Comparison of ENCODE assay signal across 1 cellular context in the genomic region with DNA sequence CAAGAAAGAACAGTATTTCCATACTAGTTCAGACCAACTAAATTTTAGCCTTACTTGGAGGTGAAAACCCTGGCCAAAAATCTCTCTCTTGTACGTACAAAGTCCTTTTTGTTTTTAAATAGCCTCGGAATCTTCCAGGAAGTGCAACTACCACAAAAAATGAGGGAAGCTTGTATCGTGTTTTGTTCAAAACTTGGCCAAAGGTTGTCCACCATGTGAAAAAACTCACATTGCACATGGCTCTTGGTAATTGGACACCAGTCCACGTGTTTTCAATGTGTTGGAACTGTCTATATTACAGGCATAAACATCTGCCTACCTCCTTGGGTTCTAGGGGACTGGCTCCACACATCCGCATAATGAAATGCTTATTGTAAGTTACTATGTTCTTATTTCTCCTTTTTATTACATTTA.
TF ChIP-seq lines count a peak whose summit lies in the region.

No MANE protein-coding gene starts in this region.

TF ChIP-seq in HepG2, 621 proteins besides CTCF, POLR2A, EP300 and RAD21 (continued from another document and continues in another):
- TF ChIP-seq ZNF331 (CRISPR knock-in tag; IDR thresholded peaks at IDR 0.05) (no peak), RXRA (CRISPR knock-in tag; IDR thresholded peaks at IDR 0.05) (no peak), FOSL2 (CRISPR knock-in tag; IDR thresholded peaks at IDR 0.05) (no peak), ZMYM2 (CRISPR knock-in tag; IDR thresholded peaks at IDR 0.05) (no peak), ETV5 (CRISPR knock-in tag; IDR thresholded peaks at IDR 0.05; ENCODE audit: borderline replicate concordance) (no peak), NR2F6 (IDR thresholded peaks at IDR 0.05) (no peak), NR2F6 (CRISPR knock-in tag; IDR thresholded peaks at IDR 0.05) (no peak), SUZ12 (IDR thresholded peaks at IDR 0.05; ENCODE audit: low read depth, low read length) (no peak), ZNF317 (CRISPR knock-in tag; IDR thresholded peaks at IDR 0.05) (no peak), ZBTB3 (CRISPR knock-in tag; IDR thresholded peaks at IDR 0.05; ENCODE audit: borderline replicate concordance, low read depth) (no peak), TEAD2 (CRISPR knock-in tag; IDR thresholded peaks at IDR 0.05) (no peak), TP53 (CRISPR knock-in tag; conservative IDR thresholded peaks at IDR 0.05) (no peak), AGO1 (IDR thresholded peaks at IDR 0.05; ENCODE audit: low read depth, low read length, poor library complexity, severe bottlenecking) (no peak), ZNF124 (CRISPR knock-in tag; IDR thresholded peaks at IDR 0.05) (no peak), ZFX (CRISPR knock-in tag; IDR thresholded peaks at IDR 0.05; ENCODE audit: low read depth) (no peak), NONO (IDR thresholded peaks at IDR 0.05) (no peak), NONO (CRISPR knock-in tag; conservative IDR thresholded peaks at IDR 0.05) (no peak), NPAS2 (CRISPR knock-in tag; IDR thresholded peaks at IDR 0.05; ENCODE audit: borderline replicate concordance) (no peak), RBFOX2 (IDR thresholded peaks at IDR 0.05; ENCODE audit: low read depth, low read length) (no peak), SETDB1 (CRISPR knock-in tag; IDR thresholded peaks at IDR 0.05; ENCODE audit: borderline replicate concordance) (0 out of 2 replicates have a peak, but pooled peaks have one; percentile 26), ZNF558 (CRISPR knock-in tag; IDR thresholded peaks at IDR 0.05; ENCODE audit: borderline replicate concordance) (peak; percentile 56; the same call in 1 of the 2 replicates), ZNF746 (CRISPR knock-in tag; IDR thresholded peaks at IDR 0.05) (no peak), KLF15 (CRISPR knock-in tag; IDR thresholded peaks at IDR 0.05; ENCODE audit: borderline replicate concordance) (no peak), TARDBP (CRISPR knock-in tag; IDR thresholded peaks at IDR 0.05) (no peak), ZNF552 (CRISPR knock-in tag; IDR thresholded peaks at IDR 0.05; ENCODE audit: borderline replicate concordance) (no peak), MAF1 (CRISPR knock-in tag; IDR thresholded peaks at IDR 0.05; ENCODE audit: borderline replicate concordance) (no peak), NFE2L1 (CRISPR knock-in tag; IDR thresholded peaks at IDR 0.05; ENCODE audit: borderline replicate concordance) (no peak), ZNF766 (CRISPR knock-in tag; IDR thresholded peaks at IDR 0.05; ENCODE audit: borderline replicate concordance) (no peak), GATAD1 (CRISPR knock-in tag; IDR thresholded peaks at IDR 0.05) (no peak)
- TF ChIP-seq, protein P1, sequence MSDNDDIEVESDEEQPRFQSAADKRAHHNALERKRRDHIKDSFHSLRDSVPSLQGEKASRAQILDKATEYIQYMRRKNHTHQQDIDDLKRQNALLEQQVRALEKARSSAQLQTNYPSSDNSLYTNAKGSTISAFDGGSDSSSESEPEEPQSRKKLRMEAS (IDR thresholded peaks at IDR 0.05), result peak; percentile 94
- TF ChIP-seq, protein P2, sequence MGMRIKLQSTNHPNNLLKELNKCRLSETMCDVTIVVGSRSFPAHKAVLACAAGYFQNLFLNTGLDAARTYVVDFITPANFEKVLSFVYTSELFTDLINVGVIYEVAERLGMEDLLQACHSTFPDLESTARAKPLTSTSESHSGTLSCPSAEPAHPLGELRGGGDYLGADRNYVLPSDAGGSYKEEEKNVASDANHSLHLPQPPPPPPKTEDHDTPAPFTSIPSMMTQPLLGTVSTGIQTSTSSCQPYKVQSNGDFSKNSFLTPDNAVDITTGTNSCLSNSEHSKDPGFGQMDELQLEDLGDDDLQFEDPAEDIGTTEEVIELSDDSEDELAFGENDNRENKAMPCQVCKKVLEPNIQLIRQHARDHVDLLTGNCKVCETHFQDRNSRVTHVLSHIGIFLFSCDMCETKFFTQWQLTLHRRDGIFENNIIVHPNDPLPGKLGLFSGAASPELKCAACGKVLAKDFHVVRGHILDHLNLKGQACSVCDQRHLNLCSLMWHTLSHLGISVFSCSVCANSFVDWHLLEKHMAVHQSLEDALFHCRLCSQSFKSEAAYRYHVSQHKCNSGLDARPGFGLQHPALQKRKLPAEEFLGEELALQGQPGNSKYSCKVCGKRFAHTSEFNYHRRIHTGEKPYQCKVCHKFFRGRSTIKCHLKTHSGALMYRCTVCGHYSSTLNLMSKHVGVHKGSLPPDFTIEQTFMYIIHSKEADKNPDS (CRISPR knock-in tag; IDR thresholded peaks at IDR 0.05), result no peak
- TF ChIP-seq, protein P3, sequence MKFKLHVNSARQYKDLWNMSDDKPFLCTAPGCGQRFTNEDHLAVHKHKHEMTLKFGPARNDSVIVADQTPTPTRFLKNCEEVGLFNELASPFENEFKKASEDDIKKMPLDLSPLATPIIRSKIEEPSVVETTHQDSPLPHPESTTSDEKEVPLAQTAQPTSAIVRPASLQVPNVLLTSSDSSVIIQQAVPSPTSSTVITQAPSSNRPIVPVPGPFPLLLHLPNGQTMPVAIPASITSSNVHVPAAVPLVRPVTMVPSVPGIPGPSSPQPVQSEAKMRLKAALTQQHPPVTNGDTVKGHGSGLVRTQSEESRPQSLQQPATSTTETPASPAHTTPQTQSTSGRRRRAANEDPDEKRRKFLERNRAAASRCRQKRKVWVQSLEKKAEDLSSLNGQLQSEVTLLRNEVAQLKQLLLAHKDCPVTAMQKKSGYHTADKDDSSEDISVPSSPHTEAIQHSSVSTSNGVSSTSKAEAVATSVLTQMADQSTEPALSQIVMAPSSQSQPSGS (CRISPR knock-in tag; IDR thresholded peaks at IDR 0.05), result no peak
- TF ChIP-seq, protein P4, sequence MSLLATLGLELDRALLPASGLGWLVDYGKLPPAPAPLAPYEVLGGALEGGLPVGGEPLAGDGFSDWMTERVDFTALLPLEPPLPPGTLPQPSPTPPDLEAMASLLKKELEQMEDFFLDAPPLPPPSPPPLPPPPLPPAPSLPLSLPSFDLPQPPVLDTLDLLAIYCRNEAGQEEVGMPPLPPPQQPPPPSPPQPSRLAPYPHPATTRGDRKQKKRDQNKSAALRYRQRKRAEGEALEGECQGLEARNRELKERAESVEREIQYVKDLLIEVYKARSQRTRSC (CRISPR knock-in tag; IDR thresholded peaks at IDR 0.05; ENCODE audit: low read depth), result no peak
- TF ChIP-seq, protein P5, sequence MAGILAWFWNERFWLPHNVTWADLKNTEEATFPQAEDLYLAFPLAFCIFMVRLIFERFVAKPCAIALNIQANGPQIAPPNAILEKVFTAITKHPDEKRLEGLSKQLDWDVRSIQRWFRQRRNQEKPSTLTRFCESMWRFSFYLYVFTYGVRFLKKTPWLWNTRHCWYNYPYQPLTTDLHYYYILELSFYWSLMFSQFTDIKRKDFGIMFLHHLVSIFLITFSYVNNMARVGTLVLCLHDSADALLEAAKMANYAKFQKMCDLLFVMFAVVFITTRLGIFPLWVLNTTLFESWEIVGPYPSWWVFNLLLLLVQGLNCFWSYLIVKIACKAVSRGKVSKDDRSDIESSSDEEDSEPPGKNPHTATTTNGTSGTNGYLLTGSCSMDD (CRISPR knock-in tag; IDR thresholded peaks at IDR 0.05), result no peak
- TF ChIP-seq, protein P6, sequence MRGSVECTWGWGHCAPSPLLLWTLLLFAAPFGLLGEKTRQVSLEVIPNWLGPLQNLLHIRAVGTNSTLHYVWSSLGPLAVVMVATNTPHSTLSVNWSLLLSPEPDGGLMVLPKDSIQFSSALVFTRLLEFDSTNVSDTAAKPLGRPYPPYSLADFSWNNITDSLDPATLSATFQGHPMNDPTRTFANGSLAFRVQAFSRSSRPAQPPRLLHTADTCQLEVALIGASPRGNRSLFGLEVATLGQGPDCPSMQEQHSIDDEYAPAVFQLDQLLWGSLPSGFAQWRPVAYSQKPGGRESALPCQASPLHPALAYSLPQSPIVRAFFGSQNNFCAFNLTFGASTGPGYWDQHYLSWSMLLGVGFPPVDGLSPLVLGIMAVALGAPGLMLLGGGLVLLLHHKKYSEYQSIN (CRISPR knock-in tag; IDR thresholded peaks at IDR 0.05; ENCODE audit: borderline replicate concordance), result no peak
- TF ChIP-seq, protein P7, sequence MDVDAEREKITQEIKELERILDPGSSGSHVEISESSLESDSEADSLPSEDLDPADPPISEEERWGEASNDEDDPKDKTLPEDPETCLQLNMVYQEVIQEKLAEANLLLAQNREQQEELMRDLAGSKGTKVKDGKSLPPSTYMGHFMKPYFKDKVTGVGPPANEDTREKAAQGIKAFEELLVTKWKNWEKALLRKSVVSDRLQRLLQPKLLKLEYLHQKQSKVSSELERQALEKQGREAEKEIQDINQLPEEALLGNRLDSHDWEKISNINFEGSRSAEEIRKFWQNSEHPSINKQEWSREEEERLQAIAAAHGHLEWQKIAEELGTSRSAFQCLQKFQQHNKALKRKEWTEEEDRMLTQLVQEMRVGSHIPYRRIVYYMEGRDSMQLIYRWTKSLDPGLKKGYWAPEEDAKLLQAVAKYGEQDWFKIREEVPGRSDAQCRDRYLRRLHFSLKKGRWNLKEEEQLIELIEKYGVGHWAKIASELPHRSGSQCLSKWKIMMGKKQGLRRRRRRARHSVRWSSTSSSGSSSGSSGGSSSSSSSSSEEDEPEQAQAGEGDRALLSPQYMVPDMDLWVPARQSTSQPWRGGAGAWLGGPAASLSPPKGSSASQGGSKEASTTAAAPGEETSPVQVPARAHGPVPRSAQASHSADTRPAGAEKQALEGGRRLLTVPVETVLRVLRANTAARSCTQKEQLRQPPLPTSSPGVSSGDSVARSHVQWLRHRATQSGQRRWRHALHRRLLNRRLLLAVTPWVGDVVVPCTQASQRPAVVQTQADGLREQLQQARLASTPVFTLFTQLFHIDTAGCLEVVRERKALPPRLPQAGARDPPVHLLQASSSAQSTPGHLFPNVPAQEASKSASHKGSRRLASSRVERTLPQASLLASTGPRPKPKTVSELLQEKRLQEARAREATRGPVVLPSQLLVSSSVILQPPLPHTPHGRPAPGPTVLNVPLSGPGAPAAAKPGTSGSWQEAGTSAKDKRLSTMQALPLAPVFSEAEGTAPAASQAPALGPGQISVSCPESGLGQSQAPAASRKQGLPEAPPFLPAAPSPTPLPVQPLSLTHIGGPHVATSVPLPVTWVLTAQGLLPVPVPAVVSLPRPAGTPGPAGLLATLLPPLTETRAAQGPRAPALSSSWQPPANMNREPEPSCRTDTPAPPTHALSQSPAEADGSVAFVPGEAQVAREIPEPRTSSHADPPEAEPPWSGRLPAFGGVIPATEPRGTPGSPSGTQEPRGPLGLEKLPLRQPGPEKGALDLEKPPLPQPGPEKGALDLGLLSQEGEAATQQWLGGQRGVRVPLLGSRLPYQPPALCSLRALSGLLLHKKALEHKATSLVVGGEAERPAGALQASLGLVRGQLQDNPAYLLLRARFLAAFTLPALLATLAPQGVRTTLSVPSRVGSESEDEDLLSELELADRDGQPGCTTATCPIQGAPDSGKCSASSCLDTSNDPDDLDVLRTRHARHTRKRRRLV (CRISPR knock-in tag; IDR thresholded peaks at IDR 0.05), result no peak
- TF ChIP-seq, protein P8, sequence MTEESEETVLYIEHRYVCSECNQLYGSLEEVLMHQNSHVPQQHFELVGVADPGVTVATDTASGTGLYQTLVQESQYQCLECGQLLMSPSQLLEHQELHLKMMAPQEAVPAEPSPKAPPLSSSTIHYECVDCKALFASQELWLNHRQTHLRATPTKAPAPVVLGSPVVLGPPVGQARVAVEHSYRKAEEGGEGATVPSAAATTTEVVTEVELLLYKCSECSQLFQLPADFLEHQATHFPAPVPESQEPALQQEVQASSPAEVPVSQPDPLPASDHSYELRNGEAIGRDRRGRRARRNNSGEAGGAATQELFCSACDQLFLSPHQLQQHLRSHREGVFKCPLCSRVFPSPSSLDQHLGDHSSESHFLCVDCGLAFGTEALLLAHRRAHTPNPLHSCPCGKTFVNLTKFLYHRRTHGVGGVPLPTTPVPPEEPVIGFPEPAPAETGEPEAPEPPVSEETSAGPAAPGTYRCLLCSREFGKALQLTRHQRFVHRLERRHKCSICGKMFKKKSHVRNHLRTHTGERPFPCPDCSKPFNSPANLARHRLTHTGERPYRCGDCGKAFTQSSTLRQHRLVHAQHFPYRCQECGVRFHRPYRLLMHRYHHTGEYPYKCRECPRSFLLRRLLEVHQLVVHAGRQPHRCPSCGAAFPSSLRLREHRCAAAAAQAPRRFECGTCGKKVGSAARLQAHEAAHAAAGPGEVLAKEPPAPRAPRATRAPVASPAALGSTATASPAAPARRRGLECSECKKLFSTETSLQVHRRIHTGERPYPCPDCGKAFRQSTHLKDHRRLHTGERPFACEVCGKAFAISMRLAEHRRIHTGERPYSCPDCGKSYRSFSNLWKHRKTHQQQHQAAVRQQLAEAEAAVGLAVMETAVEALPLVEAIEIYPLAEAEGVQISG (CRISPR knock-in tag; IDR thresholded peaks at IDR 0.05), result no peak
- TF ChIP-seq, protein P9, sequence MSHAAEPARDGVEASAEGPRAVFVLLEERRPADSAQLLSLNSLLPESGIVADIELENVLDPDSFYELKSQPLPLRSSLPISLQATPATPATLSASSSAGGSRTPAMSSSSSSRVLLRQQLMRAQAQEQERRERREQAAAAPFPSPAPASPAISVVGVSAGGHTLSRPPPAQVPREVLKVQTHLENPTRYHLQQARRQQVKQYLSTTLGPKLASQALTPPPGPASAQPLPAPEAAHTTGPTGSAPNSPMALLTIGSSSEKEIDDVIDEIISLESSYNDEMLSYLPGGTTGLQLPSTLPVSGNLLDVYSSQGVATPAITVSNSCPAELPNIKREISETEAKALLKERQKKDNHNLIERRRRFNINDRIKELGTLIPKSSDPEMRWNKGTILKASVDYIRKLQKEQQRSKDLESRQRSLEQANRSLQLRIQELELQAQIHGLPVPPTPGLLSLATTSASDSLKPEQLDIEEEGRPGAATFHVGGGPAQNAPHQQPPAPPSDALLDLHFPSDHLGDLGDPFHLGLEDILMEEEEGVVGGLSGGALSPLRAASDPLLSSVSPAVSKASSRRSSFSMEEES (CRISPR knock-in tag; IDR thresholded peaks at IDR 0.05), result peak; percentile 87
- TF ChIP-seq, protein P10, sequence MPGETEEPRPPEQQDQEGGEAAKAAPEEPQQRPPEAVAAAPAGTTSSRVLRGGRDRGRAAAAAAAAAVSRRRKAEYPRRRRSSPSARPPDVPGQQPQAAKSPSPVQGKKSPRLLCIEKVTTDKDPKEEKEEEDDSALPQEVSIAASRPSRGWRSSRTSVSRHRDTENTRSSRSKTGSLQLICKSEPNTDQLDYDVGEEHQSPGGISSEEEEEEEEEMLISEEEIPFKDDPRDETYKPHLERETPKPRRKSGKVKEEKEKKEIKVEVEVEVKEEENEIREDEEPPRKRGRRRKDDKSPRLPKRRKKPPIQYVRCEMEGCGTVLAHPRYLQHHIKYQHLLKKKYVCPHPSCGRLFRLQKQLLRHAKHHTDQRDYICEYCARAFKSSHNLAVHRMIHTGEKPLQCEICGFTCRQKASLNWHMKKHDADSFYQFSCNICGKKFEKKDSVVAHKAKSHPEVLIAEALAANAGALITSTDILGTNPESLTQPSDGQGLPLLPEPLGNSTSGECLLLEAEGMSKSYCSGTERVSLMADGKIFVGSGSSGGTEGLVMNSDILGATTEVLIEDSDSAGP (CRISPR knock-in tag; IDR thresholded peaks at IDR 0.05; ENCODE audit: borderline replicate concordance), result no peak
- TF ChIP-seq, protein P11, sequence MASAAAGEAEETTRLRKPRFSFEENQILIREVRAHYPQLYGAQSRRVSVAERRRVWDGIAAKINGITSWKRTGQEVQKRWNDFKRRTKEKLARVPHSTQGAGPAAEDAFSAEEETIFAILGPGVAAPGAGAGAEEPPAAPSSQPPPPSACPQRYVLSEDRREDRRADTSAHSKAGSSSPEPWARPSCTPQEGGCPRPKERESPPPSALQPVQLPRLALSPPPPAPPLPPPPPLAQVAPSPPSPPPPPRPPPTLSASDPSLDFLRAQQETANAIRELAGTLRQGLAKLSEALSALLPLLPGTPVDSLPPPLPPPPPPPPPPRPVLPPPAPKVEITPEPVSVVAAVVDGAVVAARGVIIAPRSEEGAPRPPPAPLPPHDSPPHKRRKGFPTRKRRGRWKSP (CRISPR knock-in tag; IDR thresholded peaks at IDR 0.05), result no peak
